ENCODE assay signal across 27 cellular contexts in genomic region chr11:1163911-1164735, GRCh38. TPM values are rescaled to one million over a fixed set of nuclear protein-coding genes. Genes with fewer than 3 reads are reported as not detected.
DNase-seq lines count a peak whose midpoint lies in the region; ATAC-seq and TF ChIP-seq lines count a peak whose summit lies in the region.
"Had no signal": no experiment of that assay in that cellular context is flagged by ENCODE, and none has a peak within 500 bp of the region (broad histone marks: within the 10 kb centered on the region; RNA-seq: fewer than 3 reads in every experiment).

No MANE protein-coding gene starts in this region.

- no peak overlapping the region for H3K4me3 ChIP-seq in Panc1 (ENCODE audit: low read depth in 2 of 2, low read length in 2 of 2)
- H3K4me3 ChIP-seq in left lung = no peak overlapping the region
- no peak overlapping the region for H3K4me3 ChIP-seq in upper lobe of right lung
- H3K4me3 ChIP-seq: thoracic aorta had no signal

- in situ Hi-C loops in Panc1 (cut with HindIII; ENCODE audit: low pct_unique_long_range_greater_than_20kb, low sequenced_read_pairs) = no loop called here

- ATAC-seq in Right ventricle myocardium superior (ENCODE audit: poor library complexity) (no peak), Panc1 (peak; percentile 33), left lung (no peak), upper lobe of right lung (no peak), HG02885 (IDR thresholded peaks at IDR 0.05; ENCODE audit: poor library complexity, unreplicated experiment) (no peak), HG03108 (IDR thresholded peaks at IDR 0.05; ENCODE audit: unreplicated experiment) (no peak)
- ATAC-seq: right cardiac atrium, T-cell had no signal

- no peak overlapping the region for H3K4me3 Mint-ChIP-seq in MCF 10A (ENCODE audit: unreplicated experiment)
- H3K4me3 Mint-ChIP-seq: CD4-positive, alpha-beta T cell; H9; T-cell had no signal

- H3K4me1 Mint-ChIP-seq in MCF 10A (ENCODE audit: insufficient read depth, unreplicated experiment) = no peaks in the 10 kb centered on the region
- H3K4me1 Mint-ChIP-seq: H9, T-cell had no signal

- BruUV-seq in Panc1 (replicated peaks; lab: Mats Ljungman, UMichigan) = no TSS peak
- no TSS peak for BruUV-seq in MCF 10A (replicated peaks; lab: Mats Ljungman, UMichigan)

- intact Hi-C loops in Right ventricle myocardium superior (cut with DNase I) (no loop called here), cardiac septum (cut with DNase I) (no loop called here), Panc1 (cut with micrococcal nuclease; ENCODE audit: unreplicated experiment) (no loop called here), left lung (cut with DNase I) (no loop called here), upper lobe of right lung (cut with DNase I) (no loop called here), MCF 10A (cut with micrococcal nuclease) (no loop called here)

- H3K36me3 ChIP-seq in Panc1 (ENCODE audit: control insufficient read depth, insufficient read depth, low read length) (no peaks in the 10 kb centered on the region), left lung (no peaks in the 10 kb centered on the region), upper lobe of right lung (no peaks in the 10 kb centered on the region)
- H3K36me3 ChIP-seq: thoracic aorta had no signal

- no peaks in the 10 kb centered on the region for H3K9me3 Mint-ChIP-seq in MCF 10A (ENCODE audit: unreplicated experiment)
- H3K9me3 Mint-ChIP-seq: CD4-positive, alpha-beta T cell; T-cell had no signal

- no peak overlapping the region for H3K27ac Mint-ChIP-seq in MCF 10A (ENCODE audit: low read depth, unreplicated experiment)
- H3K27ac Mint-ChIP-seq: CD4-positive, alpha-beta T cell; H9; T-cell had no signal

- DNase-seq in Right ventricle myocardium superior (peak; percentile 30), cardiac septum (ENCODE audit: low spot score) (no peak), Panc1 (ENCODE audit: low read depth, low spot score) (no peak), left lung (peak; percentile 25 to 69), upper lobe of right lung (peak; percentile 57), MCF 10A (ENCODE audit: unreplicated experiment) (no peak)
- DNase-seq: activated CD4-positive, alpha-beta T cell treated with anti-CD3 and anti-CD28 coated beads, Interleukin-2, amount 50 U/mL, for 1 hour; amniotic stem cell; CD4-positive, alpha-beta T cell; DMS79 treated with DMSO at 0.1 percent for 48 hours; H9; Kasumi-1; mammary epithelial cell; NCI-H1048; NCI-H187 treated with DMSO at 0.1 percent for 48 hours; NCI-H524; SHP77; T-cell had no signal

- no peaks in the 10 kb centered on the region for H3K27me3 Mint-ChIP-seq in MCF 10A (ENCODE audit: insufficient read depth, unreplicated experiment)
- H3K27me3 Mint-ChIP-seq: CD4-positive, alpha-beta T cell had no signal

- TF ChIP-seq CTCF in Panc1 (IDR thresholded peaks at IDR 0.05) (no peak), left lung (IDR thresholded peaks at IDR 0.05) (no peak), upper lobe of right lung (IDR thresholded peaks at IDR 0.05) (no peak), MCF 10A (IDR thresholded peaks at IDR 0.05; ENCODE audit: unreplicated experiment) (no peak)

- H3K36me3 Mint-ChIP-seq in MCF 10A (ENCODE audit: insufficient read depth, unreplicated experiment) = no peaks in the 10 kb centered on the region
- H3K36me3 Mint-ChIP-seq: T-cell had no signal

- POLR2A ChIA-PET in Panc1 (lab: Charles Lee) = no interaction called here
- POLR2A ChIA-PET in MCF 10A (lab: Yijun Ruan, JAX) = interaction anchor here (0.7 kb wide), 1 partner anchor 16 kb away, joined by 3 read pairs; no protein-coding TSS in a partner anchor

- H3K27ac ChIP-seq in Panc1 (ENCODE audit: low read length) (no peak overlapping the region), left lung (no peak overlapping the region), upper lobe of right lung (no peak overlapping the region)
- H3K27ac ChIP-seq: epithelial cell of prostate, thoracic aorta had no signal

- H3K9me3 ChIP-seq in Panc1 (ENCODE audit: control insufficient read depth, insufficient read depth, low read depth, low read length) (no peaks in the 10 kb centered on the region), left lung (peaks cover 0 to 5% of the 10 kb centered on the region in 2 donors), upper lobe of right lung (no peaks in the 10 kb centered on the region)
- H3K9me3 ChIP-seq: thoracic aorta had no signal

- CTCF ChIA-PET in Panc1 (lab: Charles Lee) (no interaction called here), MCF 10A (lab: Yijun Ruan, JAX) (no interaction called here)

- peaks cover 12% of the 10 kb centered on the region for H3K4me1 ChIP-seq in Panc1 (ENCODE audit: control insufficient read depth, insufficient read depth, low read length)
- H3K4me1 ChIP-seq in left lung = no peaks in the 10 kb centered on the region
- no peaks in the 10 kb centered on the region for H3K4me1 ChIP-seq in upper lobe of right lung

- no peaks in the 10 kb centered on the region for H3K27me3 ChIP-seq in Panc1 (ENCODE audit: control insufficient read depth, insufficient read depth, low read length)
- peaks cover 0 to 55% of the 10 kb centered on the region in 2 donors for H3K27me3 ChIP-seq in left lung
- H3K27me3 ChIP-seq in upper lobe of right lung = no peaks in the 10 kb centered on the region

RNA-seq across cellular contexts. Expression of gene MUC5AC, which starts 6.4 kb away (rescaled TPM):
- total RNA-seq in Right ventricle myocardium superior = not detected
- total RNA-seq in cardiac septum = not detected
- 0.03 TPM for total RNA-seq in Panc1 (2021; ENCODE audit: unreplicated experiment)
- polyA plus RNA-seq in Panc1 (2012; ENCODE audit: insufficient read length) = 0.04 TPM
- total RNA-seq in left lung = under 1 TPM in 1 of 2 donors, not detected in 1; 0.37 TPM
- total RNA-seq in upper lobe of right lung = not detected
- total RNA-seq in MCF 10A (2022) = not detected in 2 replicates
- total RNA-seq: CD4-positive, alpha-beta T cell; dermis microvascular lymphatic vessel endothelial cell; fibroblast of villous mesenchyme; H9; mammary epithelial cell; omental fat pad; right cardiac atrium had no signal
- polyA plus RNA-seq: right cardiac atrium had no signal

RNA-seq across cellular contexts. Expression of gene MUC5B, which starts 58.7 kb away (rescaled TPM):
- not detected for total RNA-seq in Right ventricle myocardium superior
- not detected for total RNA-seq in cardiac septum
- 1.2 TPM for total RNA-seq in Panc1 (2021; ENCODE audit: unreplicated experiment)
- polyA plus RNA-seq in Panc1 (2012; ENCODE audit: insufficient read length) = 0.40 TPM
- 10 to 100 TPM in 1 of 2 donors, under 1 TPM in 1; 0.06 to 33.4 TPM for total RNA-seq in left lung
- total RNA-seq in upper lobe of right lung = 1.2 TPM
- not detected in 2 replicates for total RNA-seq in MCF 10A (2022)
- total RNA-seq: CD4-positive, alpha-beta T cell; dermis microvascular lymphatic vessel endothelial cell; fibroblast of villous mesenchyme; H9; right cardiac atrium; thoracic aorta had no signal
- polyA plus RNA-seq: AG04450, mammary epithelial cell had no signal

Comparison
In these comparisons a context has a peak if more than half of its experiments do, and no peak if none do; other contexts are left out.
1. DNase-seq: peak in Right ventricle myocardium superior (single experiment), left lung (2 of 2) and upper lobe of right lung (single experiment); none in cardiac septum (single experiment), Panc1 (single experiment) and MCF 10A (single experiment).